In genomic region chr2:212713681-212714080, GRCh38 we compare ENCODE assay signal across 15 cellular contexts.
DNase-seq lines count a peak whose midpoint lies in the region; ATAC-seq, FAIRE-seq and TF ChIP-seq lines count a peak whose summit lies in the region.
"Had no signal": no experiment of that assay in that cellular context is flagged by ENCODE, and none has a peak within 500 bp of the region (broad histone marks: within the 10 kb centered on the region; RNA-seq: fewer than 3 reads in every experiment).

No MANE protein-coding gene starts in this region.

- peak overlapping the region; percentile 85 for H2BK20ac ChIP-seq in IMR-90 (ENCODE audit: low read depth, low read length)

- peaks cover 20% of the 10 kb centered on the region for H3K4me1 ChIP-seq in IMR-90 (ENCODE audit: control insufficient read depth, insufficient read depth, low read length)
- peaks cover 27% of the 10 kb centered on the region for H3K4me1 ChIP-seq in keratinocyte (ENCODE audit: control insufficient read depth, extremely low read depth, insufficient read depth, low read length)
- H3K4me1 ChIP-seq in suprapubic skin: no peaks in the 10 kb centered on the region
- H3K4me1 ChIP-seq: Caco-2 had no signal

- no peaks in the 10 kb centered on the region for H3K79me2 ChIP-seq in keratinocyte (ENCODE audit: control insufficient read depth, insufficient read depth, low read length)

- peaks cover 13% of the 10 kb centered on the region for H3K4me1 Mint-ChIP-seq in chondrocyte (ENCODE audit: low read depth)
- H3K4me1 Mint-ChIP-seq: CD14-positive monocyte had no signal

- H3K27ac ChIP-seq in IMR-90 (ENCODE audit: insufficient read depth, low read length) (no peak overlapping the region), keratinocyte (ENCODE audit: control insufficient read depth, insufficient read depth, low read length) (peak overlapping the region; percentile 87), suprapubic skin (no peak overlapping the region)
- H3K27ac ChIP-seq: HL-60 had no signal

- H3K79me1 ChIP-seq in IMR-90 (ENCODE audit: low read depth in 1 of 2, low read length in 2 of 2): no peaks in the 10 kb centered on the region

- intact Hi-C loops in IMR-90 (cut with micrococcal nuclease): no loop called here

- H4K5ac ChIP-seq in IMR-90 (ENCODE audit: low read depth, low read length): no peak overlapping the region; the same call in 1 of the 2 replicates

- dilution Hi-C loops in IMR-90 (cut with HindIII; ENCODE audit: low sequenced_read_pairs, unreplicated experiment) (no loop called here), keratinocyte (cut with MboI; ENCODE audit: extremely low pct_ligation_motif_present, low sequenced_read_pairs) (no loop called here)

- H3K23ac ChIP-seq in IMR-90 (ENCODE audit: low read depth, low read length): no peak overlapping the region

- no peak for TF ChIP-seq CTCF in IMR-90 (conservative IDR thresholded peaks at IDR 0.05; ENCODE audit: low read depth, low read length)
- TF ChIP-seq CTCF in keratinocyte (optimal IDR thresholded peaks at IDR 0.05 in 1 of 3, IDR thresholded peaks at IDR 0.05 in 1 of 3, conservative IDR thresholded peaks at IDR 0.05 in 1 of 3; ENCODE audit: extremely low read depth in 1 of 3, insufficient read depth in 2 of 3, low read length in 3 of 3): no peak
- TF ChIP-seq CTCF in suprapubic skin (IDR thresholded peaks at IDR 0.05): no peak
- TF ChIP-seq CTCF in chondrocyte (IDR thresholded peaks at IDR 0.05): no peak

- no peak overlapping the region for H2AK9ac ChIP-seq in IMR-90 (replicated peaks; ENCODE audit: low read depth, low read length, poor library complexity)

- no CpG with 5 or more reads among the region's 1 CpG for WGBS in IMR-90 (ENCODE audit: extremely low coverage in 2 of 2, insufficient read length in 1 of 2), 2 experiments
- WGBS in suprapubic skin: 31% methylated on average over 1 of the region's 1 CpG

- TF ChIP-seq RAD21 in IMR-90 (IDR thresholded peaks at IDR 0.05; ENCODE audit: low read length): no peak

- H3K14ac ChIP-seq in IMR-90 (replicated peaks; ENCODE audit: low read depth, low read length): no peak overlapping the region

- peaks cover 4% of the 10 kb centered on the region for H3K9me3 Mint-ChIP-seq in chondrocyte (ENCODE audit: low read depth)
- H3K9me3 Mint-ChIP-seq: CD8-positive, alpha-beta T cell had no signal

- no peaks in the 10 kb centered on the region for H3K27me3 ChIP-seq in IMR-90 (ENCODE audit: control insufficient read depth, insufficient read depth, low read length)
- no peaks in the 10 kb centered on the region for H3K27me3 ChIP-seq in keratinocyte (ENCODE audit: control insufficient read depth, extremely low read depth, insufficient read depth, low read length)
- no peaks in the 10 kb centered on the region for H3K27me3 ChIP-seq in suprapubic skin

- no peak for TF ChIP-seq EP300 in suprapubic skin (IDR thresholded peaks at IDR 0.05)

- H3K36me3 ChIP-seq in IMR-90 (ENCODE audit: control insufficient read depth, insufficient read depth, low read length) (no peaks in the 10 kb centered on the region), keratinocyte (ENCODE audit: control insufficient read depth in 2 of 2, extremely low read depth in 1 of 2, insufficient read depth in 2 of 2, low read length in 2 of 2) (no peaks in the 10 kb centered on the region), suprapubic skin (no peaks in the 10 kb centered on the region)

- peak overlapping the region; percentile 88 for H2BK120ac ChIP-seq in IMR-90 (ENCODE audit: low read depth, low read length)

- peaks cover 13% of the 10 kb centered on the region for H3K9me1 ChIP-seq in IMR-90 (ENCODE audit: insufficient read depth, low read length)
- H3K9me1 ChIP-seq in keratinocyte (ENCODE audit: control insufficient read depth, extremely low read depth, insufficient read depth, low read length): no peaks in the 10 kb centered on the region

- peak overlapping the region; percentile 62 for H3K4ac ChIP-seq in IMR-90 (ENCODE audit: low read depth, low read length)

- no peak overlapping the region for H3K9ac ChIP-seq in IMR-90 (ENCODE audit: low read depth, low read length)
- peak overlapping the region; percentile 36 for H3K9ac ChIP-seq in keratinocyte (ENCODE audit: control insufficient read depth, extremely low read depth, insufficient read depth, low read length)

- H2AK5ac ChIP-seq in IMR-90 (ENCODE audit: low read depth, low read length): peak overlapping the region; percentile 80

- CTCF ChIA-PET in IMR-90 (lab: Yijun Ruan, JAX): interaction anchor here (0.7 to 0.9 kb wide), 3 partner anchors 9 to 449 kb away, joined by 3 to 9 read pairs (median 3); no protein-coding TSS in a partner anchor

- H3K36me3 Mint-ChIP-seq in chondrocyte (ENCODE audit: low read depth): peaks cover 2% of the 10 kb centered on the region
- H3K36me3 Mint-ChIP-seq: CD14-positive monocyte; CD8-positive, alpha-beta T cell had no signal

- H3K9me3 ChIP-seq in IMR-90 (ENCODE audit: control insufficient read depth, insufficient read depth, low read length): no peaks in the 10 kb centered on the region
- H3K9me3 ChIP-seq in keratinocyte (ENCODE audit: control insufficient read depth, low read depth, low read length): no peaks in the 10 kb centered on the region
- H3K9me3 ChIP-seq in suprapubic skin: no peaks in the 10 kb centered on the region
- H3K9me3 ChIP-seq: Caco-2 had no signal

- in situ Hi-C loops in IMR-90 (cut with MboI; ENCODE audit: low sequenced_read_pairs): no loop called here

- H3K4me2 ChIP-seq in IMR-90 (ENCODE audit: low read depth, low read length): no peak overlapping the region
- H3K4me2 ChIP-seq in keratinocyte (ENCODE audit: control insufficient read depth, extremely low read depth, insufficient read depth, low read depth, low read length): peak overlapping the region; percentile 42

- H3K27ac Mint-ChIP-seq in chondrocyte (ENCODE audit: unreplicated experiment): no peak overlapping the region
- H3K27ac Mint-ChIP-seq: CD14-positive monocyte; CD8-positive, alpha-beta T cell had no signal

- peak overlapping the region; percentile 75; the same call in 1 of the 2 replicates for H4K91ac ChIP-seq in IMR-90 (ENCODE audit: insufficient read depth, low read depth, low read length)

- peak overlapping the region; percentile 22 for H2BK5ac ChIP-seq in IMR-90 (ENCODE audit: low read depth, low read length, poor library complexity, severe bottlenecking)

- ATAC-seq in IMR-90 (ENCODE audit: low read depth): no peak
- ATAC-seq: CD8-positive, alpha-beta T cell; GM12878; HCT116 had no signal

- no peak overlapping the region for H3K56ac ChIP-seq in IMR-90 (ENCODE audit: extremely low read depth, insufficient read depth, low read length)

- H3K4me3 Mint-ChIP-seq in chondrocyte (ENCODE audit: unreplicated experiment): no peak overlapping the region
- H3K4me3 Mint-ChIP-seq: CD14-positive monocyte; CD8-positive, alpha-beta T cell had no signal

- H3K27me3 Mint-ChIP-seq in chondrocyte (ENCODE audit: low read depth): peaks cover 5% of the 10 kb centered on the region

- H4K20me1 ChIP-seq in IMR-90 (ENCODE audit: insufficient read depth, low read length) (no peaks in the 10 kb centered on the region), keratinocyte (ENCODE audit: control insufficient read depth, extremely low read depth, insufficient read depth, low read length) (no peaks in the 10 kb centered on the region)

- H4K8ac ChIP-seq in IMR-90 (ENCODE audit: low read depth in 2 of 2, low read length in 2 of 2): peak overlapping the region in 1 of 2 experiments; percentile 33; a peak in 1 of 4 replicates

- DNase-seq in IMR-90 (peak; percentile 13), astrocyte of the hippocampus (ENCODE audit: low read depth, low spot score) (peak; percentile 5), keratinocyte (ENCODE audit: low read depth, low spot score) (peak; percentile 63), SW 1271 (lab: John Stamatoyannopoulos, UW) (no peak), suprapubic skin (ENCODE audit: low spot score in 2 of 2) (no peak), chondrocyte (ENCODE audit: low spot score) (no peak)
- DNase-seq: Caco-2; CD8-positive, alpha-beta T cell; DMS53 had no signal

- H3K4me3 ChIP-seq in IMR-90 (ENCODE audit: insufficient read depth, low read depth, low read length): no peak overlapping the region
- H3K4me3 ChIP-seq in keratinocyte (ENCODE audit: control insufficient read depth in 2 of 3, extremely low read depth in 1 of 3, insufficient read depth in 2 of 3, low read depth in 1 of 3, low read length in 3 of 3): peak overlapping the region in 1 of 3 experiments; percentile 30
- no peak overlapping the region for H3K4me3 ChIP-seq in suprapubic skin
- H3K4me3 ChIP-seq: GM12878 had no signal

- TF ChIP-seq POLR2A in IMR-90 (IDR thresholded peaks at IDR 0.05; ENCODE audit: low read depth, low read length) (no peak), suprapubic skin (IDR thresholded peaks at IDR 0.05) (no peak)

- no peak for FAIRE-seq in keratinocyte (lab: Jason Lieb, UNC)
- FAIRE-seq: GM18507, H54 had no signal

- H2AFZ ChIP-seq in IMR-90 (replicated peaks; ENCODE audit: low read length, poor library complexity): peak overlapping the region; percentile 58
- H2AFZ ChIP-seq in keratinocyte (ENCODE audit: control insufficient read depth, low read length): peak overlapping the region; percentile 32

- POLR2A ChIA-PET in IMR-90 (lab: Charles Lee; ENCODE audit: unreplicated experiment): no interaction called here

- no TSS peak for BruUV-seq in IMR-90 (replicated peaks; lab: Mats Ljungman, UMichigan)

- peak overlapping the region; percentile 69; the same call in 1 of the 3 replicates for H2BK15ac ChIP-seq in IMR-90 (ENCODE audit: low read depth, low read length)

- H3K18ac ChIP-seq in IMR-90 (ENCODE audit: low read depth, low read length): no peak overlapping the region; the same call in 1 of the 2 replicates

TF ChIP-seq in IMR-90, 13 proteins besides CTCF, POLR2A, EP300 and RAD21:
- TF ChIP-seq RFX5 (IDR thresholded peaks at IDR 0.05; ENCODE audit: low read depth, low read length): no peak

Comparison
In these comparisons a context has a peak if more than half of its experiments do, and no peak if none do; other contexts are left out.
1. DNase-seq: peak in IMR-90 (single experiment), astrocyte of the hippocampus (single experiment) and keratinocyte (single experiment); none in SW 1271 (0 of 2), suprapubic skin (0 of 2) and chondrocyte (single experiment).